In genomic region chr11:34783816-34784317, GRCh38 we compare ENCODE assay signal across 1 cellular context.
TF ChIP-seq lines count a peak whose summit lies in the region.

No MANE protein-coding gene starts in this region.

TF ChIP-seq in HepG2, 621 proteins besides CTCF, POLR2A, EP300 and RAD21 (continued from another document and continues in another):
- no peak for TF ChIP-seq PLSCR1 (CRISPR knock-in tag; IDR thresholded peaks at IDR 0.05; ENCODE audit: borderline replicate concordance)
- no peak for TF ChIP-seq ZNF619 (CRISPR knock-in tag; IDR thresholded peaks at IDR 0.05)
- TF ChIP-seq ZNF672 (CRISPR knock-in tag; IDR thresholded peaks at IDR 0.05) = no peak
- TF ChIP-seq EEA1 (CRISPR knock-in tag; IDR thresholded peaks at IDR 0.05; ENCODE audit: borderline replicate concordance) = no peak
- no peak for TF ChIP-seq TAF15 (IDR thresholded peaks at IDR 0.05; ENCODE audit: low read depth, low read length, poor library complexity, severe bottlenecking)
- no peak for TF ChIP-seq ZBTB39 (CRISPR knock-in tag; IDR thresholded peaks at IDR 0.05)
- no peak for TF ChIP-seq FOXP1 (IDR thresholded peaks at IDR 0.05)
- peak; percentile 79; the same call in 1 of the 2 replicates for TF ChIP-seq FOXP1 (CRISPR knock-in tag; IDR thresholded peaks at IDR 0.05)
- TF ChIP-seq ZNF354B (CRISPR knock-in tag; IDR thresholded peaks at IDR 0.05) = no peak
- TF ChIP-seq DNMT3B (CRISPR knock-in tag; conservative IDR thresholded peaks at IDR 0.05) = no peak
- no peak; the same call in 1 of the 2 replicates for TF ChIP-seq ZNF878 (CRISPR knock-in tag; IDR thresholded peaks at IDR 0.05)
- no peak for TF ChIP-seq SATB2 (CRISPR knock-in tag; IDR thresholded peaks at IDR 0.05)
- TF ChIP-seq ZFYVE20 (CRISPR knock-in tag; IDR thresholded peaks at IDR 0.05; ENCODE audit: borderline replicate concordance, low read depth) = no peak
- TF ChIP-seq, protein P1, sequence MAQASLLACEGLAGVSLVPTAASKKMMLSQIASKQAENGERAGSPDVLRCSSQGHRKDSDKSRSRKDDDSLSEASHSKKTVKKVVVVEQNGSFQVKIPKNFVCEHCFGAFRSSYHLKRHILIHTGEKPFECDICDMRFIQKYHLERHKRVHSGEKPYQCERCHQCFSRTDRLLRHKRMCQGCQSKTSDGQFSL (CRISPR knock-in tag; IDR thresholded peaks at IDR 0.05) = no peak
- TF ChIP-seq NFE2L2 (IDR thresholded peaks at IDR 0.05; ENCODE audit: low read length) = no peak
- TF ChIP-seq KDM5A (IDR thresholded peaks at IDR 0.05; ENCODE audit: borderline replicate concordance, low read length) = peak; percentile 28; the same call in 1 of the 2 replicates
- TF ChIP-seq GPBP1L1 (CRISPR knock-in tag; IDR thresholded peaks at IDR 0.05) = no peak
- no peak for TF ChIP-seq CREB1 (IDR thresholded peaks at IDR 0.05)
- TF ChIP-seq CREB1 (CRISPR knock-in tag; IDR thresholded peaks at IDR 0.05) = peak; percentile 47; the same call in 1 of the 2 replicates
- no peak for TF ChIP-seq NONO (IDR thresholded peaks at IDR 0.05)
- peak; percentile 66; the same call in 1 of the 2 replicates for TF ChIP-seq NONO (CRISPR knock-in tag; conservative IDR thresholded peaks at IDR 0.05)
- TF ChIP-seq ZNF598 (CRISPR knock-in tag; IDR thresholded peaks at IDR 0.05; ENCODE audit: borderline replicate concordance) = no peak
- TF ChIP-seq NKX3-1 (CRISPR knock-in tag; IDR thresholded peaks at IDR 0.05) = no peak; the same call in 1 of the 2 replicates
- TF ChIP-seq JUN (CRISPR knock-in tag; IDR thresholded peaks at IDR 0.05) = peak; percentile 79; the same call in 1 of the 2 replicates
- no peak for TF ChIP-seq ZNF329 (CRISPR knock-in tag; IDR thresholded peaks at IDR 0.05; ENCODE audit: low read depth)
- no peak for TF ChIP-seq MTF2 (CRISPR knock-in tag; IDR thresholded peaks at IDR 0.05; ENCODE audit: borderline replicate concordance)
- TF ChIP-seq ARID2 (CRISPR knock-in tag; IDR thresholded peaks at IDR 0.05; ENCODE audit: borderline replicate concordance) = no peak
- TF ChIP-seq ZFAT (CRISPR knock-in tag; conservative IDR thresholded peaks at IDR 0.05) = no peak
- TF ChIP-seq TIGD3 (CRISPR knock-in tag; IDR thresholded peaks at IDR 0.05; ENCODE audit: borderline replicate concordance) = no peak
- no peak; the same call in 1 of the 2 replicates for TF ChIP-seq UBTF (CRISPR knock-in tag; IDR thresholded peaks at IDR 0.05)
- no peak for TF ChIP-seq SP2 (CRISPR knock-in tag; IDR thresholded peaks at IDR 0.05)
- TF ChIP-seq, protein P2, sequence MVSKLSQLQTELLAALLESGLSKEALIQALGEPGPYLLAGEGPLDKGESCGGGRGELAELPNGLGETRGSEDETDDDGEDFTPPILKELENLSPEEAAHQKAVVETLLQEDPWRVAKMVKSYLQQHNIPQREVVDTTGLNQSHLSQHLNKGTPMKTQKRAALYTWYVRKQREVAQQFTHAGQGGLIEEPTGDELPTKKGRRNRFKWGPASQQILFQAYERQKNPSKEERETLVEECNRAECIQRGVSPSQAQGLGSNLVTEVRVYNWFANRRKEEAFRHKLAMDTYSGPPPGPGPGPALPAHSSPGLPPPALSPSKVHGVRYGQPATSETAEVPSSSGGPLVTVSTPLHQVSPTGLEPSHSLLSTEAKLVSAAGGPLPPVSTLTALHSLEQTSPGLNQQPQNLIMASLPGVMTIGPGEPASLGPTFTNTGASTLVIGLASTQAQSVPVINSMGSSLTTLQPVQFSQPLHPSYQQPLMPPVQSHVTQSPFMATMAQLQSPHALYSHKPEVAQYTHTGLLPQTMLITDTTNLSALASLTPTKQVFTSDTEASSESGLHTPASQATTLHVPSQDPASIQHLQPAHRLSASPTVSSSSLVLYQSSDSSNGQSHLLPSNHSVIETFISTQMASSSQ (IDR thresholded peaks at IDR 0.05; ENCODE audit: low read depth) = no peak
- TF ChIP-seq, protein P2 (CRISPR knock-in tag; IDR thresholded peaks at IDR 0.05; ENCODE audit: borderline replicate concordance) = peak; percentile 50; the same call in 1 of the 2 replicates
- TF ChIP-seq ATF3 (CRISPR knock-in tag; IDR thresholded peaks at IDR 0.05) = 0 out of 2 replicates have a peak, but pooled peaks have one; percentile 41
- no peak for TF ChIP-seq ZNF749 (CRISPR knock-in tag; IDR thresholded peaks at IDR 0.05; ENCODE audit: borderline replicate concordance)
- TF ChIP-seq ZNF83 (CRISPR knock-in tag; IDR thresholded peaks at IDR 0.05; ENCODE audit: borderline replicate concordance) = no peak
- TF ChIP-seq ZNF253 (CRISPR knock-in tag; IDR thresholded peaks at IDR 0.05; ENCODE audit: borderline replicate concordance) = no peak
- TF ChIP-seq ZKSCAN1 (IDR thresholded peaks at IDR 0.05; ENCODE audit: low read length) = no peak
- no peak for TF ChIP-seq MIER2 (CRISPR knock-in tag; IDR thresholded peaks at IDR 0.05)
- TF ChIP-seq CHD2 (IDR thresholded peaks at IDR 0.05; ENCODE audit: low read depth, low read length) = no peak
- TF ChIP-seq ZBTB40 (IDR thresholded peaks at IDR 0.05) = no peak
- no peak for TF ChIP-seq ZBTB40 (CRISPR knock-in tag; IDR thresholded peaks at IDR 0.05)
